Comparison of ENCODE assay signal across 8 cellular contexts in the genomic region with DNA sequence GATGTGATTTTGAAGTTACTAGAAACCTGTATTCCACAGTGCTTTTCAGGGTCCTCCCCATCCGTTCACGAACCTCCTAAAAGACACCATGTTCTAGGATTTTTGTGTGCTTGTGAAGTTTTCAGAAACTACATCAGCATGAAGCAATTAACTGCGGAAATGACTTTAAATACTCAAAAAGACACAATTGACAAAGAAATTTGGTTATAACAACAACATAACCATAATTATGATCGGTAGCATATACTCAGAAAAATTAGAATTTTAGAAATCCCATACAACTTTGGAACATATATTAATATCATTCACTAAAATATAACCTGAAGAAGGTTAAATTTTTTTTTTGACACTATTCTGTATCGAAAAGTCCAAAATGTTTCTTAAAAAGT. TPM values are rescaled to one million over a fixed set of nuclear protein-coding genes. Genes with fewer than 3 reads are reported as not detected.
DNase-seq lines count a peak whose midpoint lies in the region; ATAC-seq and TF ChIP-seq lines count a peak whose summit lies in the region.

No MANE protein-coding gene starts in this region.

- H3K27me3 ChIP-seq in body of pancreas (no peaks in the 10 kb centered on the region), lung (ENCODE audit: control insufficient read depth, insufficient read depth) (no peaks in the 10 kb centered on the region)

- peak overlapping the region; percentile 90 for H3K4me3 Mint-ChIP-seq in activated naive CD4-positive, alpha-beta T cell treated with anti-CD3 and anti-CD28 coated beads for 36 hours
- peak overlapping the region; percentile 97 for H3K4me3 Mint-ChIP-seq in type B pancreatic cell

- H3K27me3 Mint-ChIP-seq in activated naive CD4-positive, alpha-beta T cell treated with anti-CD3 and anti-CD28 coated beads for 36 hours (ENCODE audit: low read depth): no peaks in the 10 kb centered on the region
- H3K27me3 Mint-ChIP-seq in type B pancreatic cell: no peaks in the 10 kb centered on the region

- no peak for TF ChIP-seq CTCF in body of pancreas (IDR thresholded peaks at IDR 0.05)
- TF ChIP-seq CTCF in lung (IDR thresholded peaks at IDR 0.05; ENCODE audit: control extremely low read depth, extremely low read depth): no peak
- no peak for TF ChIP-seq CTCF in type B pancreatic cell (conservative IDR thresholded peaks at IDR 0.05)

- H3K9me3 ChIP-seq in body of pancreas: no peaks in the 10 kb centered on the region
- H3K9me3 ChIP-seq in lung (ENCODE audit: control insufficient read depth in 2 of 2, insufficient read depth in 1 of 2, low read length in 1 of 2): no peaks in the 10 kb centered on the region

- H3K4me1 Mint-ChIP-seq in activated naive CD4-positive, alpha-beta T cell treated with anti-CD3 and anti-CD28 coated beads for 36 hours (ENCODE audit: low read depth): peaks cover 11% of the 10 kb centered on the region
- peaks cover 14% of the 10 kb centered on the region for H3K4me1 Mint-ChIP-seq in type B pancreatic cell (ENCODE audit: unreplicated experiment)

- CTCF ChIA-PET in activated naive CD4-positive, alpha-beta T cell treated with anti-CD3 and anti-CD28 coated beads for 36 hours (lab: Charles Lee): no interaction called here

- no peak for TF ChIP-seq POLR2A in body of pancreas (IDR thresholded peaks at IDR 0.05)

- H3K36me3 Mint-ChIP-seq in activated naive CD4-positive, alpha-beta T cell treated with anti-CD3 and anti-CD28 coated beads for 36 hours (ENCODE audit: low read depth): peaks cover 3% of the 10 kb centered on the region
- peaks cover 3% of the 10 kb centered on the region for H3K36me3 Mint-ChIP-seq in type B pancreatic cell

- H3K4me1 ChIP-seq in body of pancreas: peaks cover 42% of the 10 kb centered on the region
- H3K4me1 ChIP-seq in lung (ENCODE audit: control insufficient read depth in 2 of 2, insufficient read depth in 2 of 2, low read length in 2 of 2): peaks cover 0 to 8% of the 10 kb centered on the region in 2 donors

- H3K9me3 Mint-ChIP-seq in activated naive CD4-positive, alpha-beta T cell treated with anti-CD3 and anti-CD28 coated beads for 36 hours: no peaks in the 10 kb centered on the region
- H3K9me3 Mint-ChIP-seq in type B pancreatic cell: no peaks in the 10 kb centered on the region

- ATAC-seq in body of pancreas: no peak
- no peak for ATAC-seq in lung (ENCODE audit: insufficient read depth, low FRiP score)
- ATAC-seq in HG02885 (IDR thresholded peaks at IDR 0.05; ENCODE audit: poor library complexity, unreplicated experiment): no peak

- intact Hi-C loops in activated naive CD4-positive, alpha-beta T cell treated with anti-CD3 and anti-CD28 coated beads for 36 hours (cut with micrococcal nuclease): loop anchor here (2.0 to 5.0 kb wide), 3 partner anchors 214 to 668 kb away; no protein-coding TSS in a partner anchor
- intact Hi-C loops in body of pancreas (cut with DNase I): no loop called here

- no peak for DNase-seq in activated naive CD4-positive, alpha-beta T cell treated with anti-CD3 and anti-CD28 coated beads for 36 hours
- no peak for DNase-seq in activated naive CD4-positive, alpha-beta T cell (lab: John Stamatoyannopoulos, UW)
- DNase-seq in body of pancreas: no peak
- no peak for DNase-seq in lung (ENCODE audit: low spot score)
- no peak for DNase-seq in type B pancreatic cell (ENCODE audit: extremely low spot score, unreplicated experiment)
- DNase-seq in SW 1271 (lab: John Stamatoyannopoulos, UW): no peak
- no peak for DNase-seq in KG1 (lab: John Stamatoyannopoulos, UW)

- H3K36me3 ChIP-seq in body of pancreas (replicated peaks in 1 of 2; ENCODE audit: insufficient read depth in 1 of 2, low read depth in 2 of 2) (no peaks in the 10 kb centered on the region), lung (ENCODE audit: control insufficient read depth in 2 of 2, insufficient read depth in 2 of 2, low read length in 2 of 2) (no peaks in the 10 kb centered on the region)

- WGBS in body of pancreas, 2 donors: 67 to 69% methylated on average over 5 of the region's 5 CpGs
- 65 to 71% methylated on average over 5 of the region's 5 CpGs for WGBS in lung, 2 donors

- H3K27ac ChIP-seq in body of pancreas: peak overlapping the region in 3 of 4 donors; percentile 89 to 99 (median 97)
- peak overlapping the region; percentile 94 to 96 for H3K27ac ChIP-seq in lung (ENCODE audit: low read depth in 1 of 2, low read length in 1 of 2)

- H3K27ac Mint-ChIP-seq in activated naive CD4-positive, alpha-beta T cell treated with anti-CD3 and anti-CD28 coated beads for 36 hours: peak overlapping the region; percentile 96
- peak overlapping the region; percentile 100 for H3K27ac Mint-ChIP-seq in type B pancreatic cell

- H3K4me3 ChIP-seq in body of pancreas (no peak overlapping the region), lung (no peak overlapping the region)

RNA-seq across cellular contexts. Expression of a gene that starts 43.8 kb away (rescaled TPM):
- under 1 TPM; 0.26 to 0.91 TPM for total RNA-seq in activated naive CD4-positive, alpha-beta T cell treated with anti-CD3 and anti-CD28 coated beads for 36 hours
- total RNA-seq in body of pancreas (10 to 100 TPM; 12.7 to 26.0 TPM), lung (10 to 100 TPM; 17.3 to 86.9 TPM), type B pancreatic cell (ENCODE audit: low replicate concordance) (17.4 and 18.1 TPM in 2 replicates)
- 10 to 100 TPM; 23.9 to 68.0 TPM for polyA plus RNA-seq in lung
